In the genomic region with DNA sequence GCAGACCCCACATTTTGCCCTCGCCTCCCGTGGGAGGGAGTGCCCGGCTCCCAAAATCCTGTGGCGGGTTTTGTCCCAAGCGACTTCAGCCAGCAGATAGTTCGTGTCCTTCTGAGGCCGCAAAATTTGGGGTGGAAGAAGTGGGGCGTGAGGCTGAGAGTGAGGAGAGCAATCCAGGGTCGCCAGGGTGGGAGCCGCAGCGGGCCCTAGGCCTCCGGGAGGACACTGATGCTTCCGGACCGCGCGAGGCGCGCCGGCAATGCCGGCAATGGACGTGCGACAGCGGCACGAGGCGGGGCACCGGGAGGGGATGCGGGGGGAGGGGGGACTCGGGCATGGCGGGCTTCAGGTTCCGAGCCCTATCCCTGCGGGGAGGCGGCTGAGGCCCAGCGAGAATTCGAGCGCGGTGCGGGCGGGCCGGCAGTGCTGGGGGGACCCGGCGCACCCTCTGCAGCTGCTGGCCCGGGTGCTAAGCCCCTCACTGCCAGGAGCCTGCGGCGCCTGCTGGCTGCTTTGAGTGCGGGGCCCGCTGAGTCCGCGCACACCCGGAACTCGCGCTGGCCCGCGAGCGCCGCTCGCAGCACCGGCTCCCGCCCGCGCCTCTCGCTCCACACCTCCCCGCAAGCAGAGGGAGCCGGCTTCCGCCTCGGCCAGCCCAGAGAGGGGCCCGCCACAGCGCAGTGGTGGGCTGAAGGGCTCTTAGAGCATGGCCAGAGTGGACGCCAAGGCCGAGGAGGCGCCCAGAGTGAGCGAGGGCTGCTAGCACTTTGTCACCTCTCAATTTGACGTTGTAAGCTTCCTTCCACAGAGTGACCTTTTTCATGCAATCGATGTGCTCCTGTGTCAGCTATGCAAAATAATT, we compare ENCODE assay signal across 9 cellular contexts.
A peak's percentile ranks its signal among the peaks of the same experiment; 100 is the strongest.
DNase-seq lines count a peak whose midpoint lies in the region; ATAC-seq and TF ChIP-seq lines count a peak whose summit lies in the region.
"Had no signal": no experiment of that assay in that cellular context is flagged by ENCODE, and none has a peak within 500 bp of the region (broad histone marks: within the 10 kb centered on the region; RNA-seq: fewer than 3 reads in every experiment).

No MANE protein-coding gene starts in this region.

- WGBS in stomach, 5 donors, result 0 to 1% (median 0%) methylated on average over 23 to 73 of the region's 73 CpGs

- TF ChIP-seq CTCF in RWPE1 (conservative IDR thresholded peaks at IDR 0.05; ENCODE audit: low read depth), result peak; percentile 61
- peak; percentile 8 for TF ChIP-seq CTCF in foreskin keratinocyte (conservative IDR thresholded peaks at IDR 0.05)
- TF ChIP-seq CTCF in neural crest cell (conservative IDR thresholded peaks at IDR 0.05), result peak; percentile 45
- peak in 3 of 7 experiments; percentile 36 to 91 (median 85) for TF ChIP-seq CTCF in stomach (IDR thresholded peaks at IDR 0.05)

- H3K4me1 ChIP-seq in foreskin keratinocyte (no peaks in the 10 kb centered on the region), stomach (peaks cover 5 to 13% (median 9%) of the 10 kb centered on the region in 4 donors)

- DNase-seq in COLO829 (ENCODE audit: low spot score) (peak; percentile 54), RWPE1 (ENCODE audit: low spot score) (peak; percentile 74), activated gamma-delta T cell (lab: John Stamatoyannopoulos, UW) (peak; percentile 67), foreskin keratinocyte (peak in 1 of 2 donors; percentile 11), neural crest cell (ENCODE audit: low read depth, low spot score) (peak; percentile 83), stomach (peak; percentile 81)

- CTCF ChIA-PET in RWPE1 (lab: Yijun Ruan, JAX), result interaction anchor here (0.6 to 1.5 kb wide), 19 partner anchors 8 to 828 kb away, joined by 3 to 8 read pairs (median 3); no protein-coding TSS in a partner anchor

- H3K9me3 ChIP-seq in stomach, result no peaks in the 10 kb centered on the region

- H3K9me3 Mint-ChIP-seq in neural crest cell, result peaks cover 9% of the 10 kb centered on the region

- H3K27ac ChIP-seq in RWPE1 (peak overlapping the region; percentile 60), foreskin keratinocyte (no peak overlapping the region), stomach (peak overlapping the region; percentile 61 to 85 (median 76))
- H3K27ac ChIP-seq: epithelial cell of prostate had no signal

- H3K27ac Mint-ChIP-seq in neural crest cell (ENCODE audit: unreplicated experiment), result peak overlapping the region; percentile 57

- POLR2A ChIA-PET in RWPE1 (lab: Yijun Ruan, JAX; ENCODE audit: low non-redundant PET), result no interaction called here

- no peak for TF ChIP-seq POLR2A in stomach (IDR thresholded peaks at IDR 0.05)

- H3K27me3 Mint-ChIP-seq in neural crest cell (ENCODE audit: low read depth), result no peaks in the 10 kb centered on the region

- peaks cover 3% of the 10 kb centered on the region for H3K36me3 Mint-ChIP-seq in neural crest cell (ENCODE audit: low read depth)

- H3K36me3 ChIP-seq in stomach, result no peaks in the 10 kb centered on the region

- TF ChIP-seq EP300 in stomach (IDR thresholded peaks at IDR 0.05), result no peak

- peak overlapping the region; percentile 59 to 75 (median 69) for H3K4me3 ChIP-seq in stomach

- intact Hi-C loops in stomach (cut with DNase I; ENCODE audit: low total_unique reads), result no loop called here

- H3K27me3 ChIP-seq in foreskin keratinocyte, result peaks cover 3% of the 10 kb centered on the region
- no peaks in the 10 kb centered on the region for H3K27me3 ChIP-seq in stomach

- peaks cover 11% of the 10 kb centered on the region for H3K4me1 Mint-ChIP-seq in neural crest cell

- H3K4me3 Mint-ChIP-seq in neural crest cell, result peak overlapping the region; percentile 97

- ATAC-seq in GM19463 (IDR thresholded peaks at IDR 0.05; ENCODE audit: unreplicated experiment) (peak; percentile 61), HG03565 (IDR thresholded peaks at IDR 0.05; ENCODE audit: unreplicated experiment) (peak; percentile 32), foreskin keratinocyte (peak; percentile 73)
